8 cellular contexts compared by ENCODE assay signal in genomic region chr1:88891318-88892145, GRCh38. TPM values are rescaled to one million over a fixed set of nuclear protein-coding genes. Genes with fewer than 3 reads are reported as not detected.
DNase-seq lines count a peak whose midpoint lies in the region; ATAC-seq, FAIRE-seq and TF ChIP-seq lines count a peak whose summit lies in the region.

Gene GTF2B (minus strand): TSS chr1:88891567. CDS start chr1:88891499, 68 bp downstream.

- ATAC-seq in HG02852 (IDR thresholded peaks at IDR 0.05; ENCODE audit: unreplicated experiment) = peak; percentile 89
- peak; percentile 95 for ATAC-seq in left cardiac atrium
- peak; percentile 98 for ATAC-seq in upper lobe of right lung

- TF ChIP-seq POLR2A in GM12892 (IDR thresholded peaks at IDR 0.05; ENCODE audit: low read depth, low read length) = peak; percentile 100

- H3K27ac ChIP-seq in upper lobe of right lung = peak within 1 kb of the TSS; percentile 95

- TF ChIP-seq CTCF in upper lobe of right lung (IDR thresholded peaks at IDR 0.05) = no peak

- peak; percentile 99 for FAIRE-seq in GM12892 (lab: Jason Lieb, UNC)

- H3K9me3 ChIP-seq in upper lobe of right lung = no peaks in the 10 kb centered on the region

- peak within 1 kb of the TSS; percentile 96 for H3K4me3 ChIP-seq in upper lobe of right lung

- peak; percentile 50 for DNase-seq in GM12892 (ENCODE audit: insufficient read length)
- peak; percentile 74 for DNase-seq in NCI-H146 treated with DMSO at 0.1 percent for 48 hours (lab: John Stamatoyannopoulos, UW; ENCODE audit: unreplicated experiment)
- DNase-seq in amniotic epithelial cell (ENCODE audit: low read depth) = peak; percentile 97
- peak; percentile 93 for DNase-seq in left cardiac atrium
- peak; percentile 96 for DNase-seq in posterior vena cava (ENCODE audit: low spot score)
- peak; percentile 91 for DNase-seq in upper lobe of right lung

- H3K27me3 ChIP-seq in upper lobe of right lung = no peaks in the 10 kb centered on the region

- peaks cover 18% of the 10 kb centered on the region for H3K4me1 ChIP-seq in upper lobe of right lung

- H3K36me3 ChIP-seq in upper lobe of right lung = peaks cover 9% of the 10 kb centered on the region

- intact Hi-C loops in T-helper 1 cell treated with Interleukin-12 subunit alpha and Interleukin-12 subunit beta and Interleukin-4 antibody, amounts not matched to agents 30 ng/mL and 1 ng/mL, for 36 hours (cut with micrococcal nuclease) = loop anchor here (1.0 to 10.0 kb wide), 15 partner anchors 26 to 1977 kb away; partner anchors contain the start of genes GBP1, GBP2, GBP5 and HS2ST1
- intact Hi-C loops in left cardiac atrium (cut with DNase I) = no loop called here
- intact Hi-C loops in posterior vena cava (cut with DNase I) = no loop called here
- intact Hi-C loops in upper lobe of right lung (cut with DNase I) = no loop called here

RNA-seq across cellular contexts. Expression of gene GTF2B, which starts in this region (rescaled TPM):
- 44.9 TPM for polyA plus RNA-seq in GM12892 (2012; ENCODE audit: missing spikeins)
- 43.2 and 44.7 TPM in 2 replicates for total RNA-seq in T-helper 1 cell treated with Interleukin-12 subunit alpha and Interleukin-12 subunit beta and Interleukin-4 antibody, amounts not matched to agents 30 ng/mL and 1 ng/mL, for 36 hours
- total RNA-seq in left cardiac atrium = 10 to 100 TPM; 14.1 to 14.9 TPM
- 10 to 100 TPM; 16.8 to 17.9 TPM for total RNA-seq in posterior vena cava
- total RNA-seq in upper lobe of right lung = 20.8 TPM

Comparison
In these comparisons a context has a peak if more than half of its experiments do, and no peak if none do; other contexts are left out.
1. Peak in every context shown above with its lines: DNase-seq, ATAC-seq, H3K4me3 ChIP-seq and H3K27ac ChIP-seq.